Comparison of ENCODE assay signal across 8 cellular contexts in the genomic region with DNA sequence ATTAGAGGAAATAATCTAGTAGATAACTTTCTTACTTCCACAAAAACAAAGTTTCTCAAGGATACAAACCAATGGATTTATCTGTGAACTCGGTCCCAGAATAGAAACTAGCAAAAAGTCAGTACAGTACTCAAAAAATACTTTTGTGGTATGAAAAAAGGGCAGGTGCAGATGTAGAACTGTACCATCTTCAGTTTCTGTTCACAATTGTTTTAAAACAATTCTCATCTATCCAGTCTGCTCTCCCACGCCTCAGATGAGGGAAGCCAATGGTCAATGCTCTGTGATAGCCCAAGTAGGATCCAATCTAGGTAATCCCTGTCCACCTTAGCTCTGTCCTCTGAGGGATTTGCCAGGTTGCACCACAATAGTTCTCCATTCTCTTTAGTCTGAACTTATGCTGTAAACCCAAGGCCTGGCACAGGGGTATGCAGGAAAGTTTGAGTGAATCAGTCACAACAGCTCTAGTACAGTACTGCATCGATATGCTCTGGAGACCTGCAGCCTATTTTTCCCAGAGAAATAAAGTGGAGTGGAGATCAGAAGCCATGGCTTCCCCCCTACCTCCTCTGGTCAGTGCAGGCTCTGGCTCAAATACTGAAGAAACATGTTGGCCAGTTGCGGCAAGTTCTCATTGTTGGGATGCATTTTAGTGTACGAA. TPM values are rescaled to one million over a fixed set of nuclear protein-coding genes. Genes with fewer than 3 reads are reported as not detected.
DNase-seq lines count a peak whose midpoint lies in the region; ATAC-seq and TF ChIP-seq lines count a peak whose summit lies in the region.

No MANE protein-coding gene starts in this region.

- H3K4me3 ChIP-seq in AG09309 (ENCODE audit: control insufficient read depth, low read depth, low read length) (peak overlapping the region; percentile 79), Panc1 (ENCODE audit: low read depth in 2 of 2, low read length in 2 of 2) (peak overlapping the region; percentile 73 to 92), epithelial cell of proximal tubule (ENCODE audit: low read depth, low read length) (peak overlapping the region; percentile 89), rectal smooth muscle tissue (ENCODE audit: low read length) (peak overlapping the region; percentile 92)

- POLR2A ChIA-PET in Panc1 (lab: Charles Lee) = no interaction called here

- H3K9ac ChIP-seq in rectal smooth muscle tissue (ENCODE audit: low read length) = no peak overlapping the region

- BruUV-seq in Panc1 (replicated peaks; lab: Mats Ljungman, UMichigan) = no TSS peak

- H3K36me3 ChIP-seq in Panc1 (ENCODE audit: control insufficient read depth, insufficient read depth, low read length) = no peaks in the 10 kb centered on the region; the same call in 1 of the 2 replicates
- H3K36me3 ChIP-seq in rectal smooth muscle tissue (ENCODE audit: control insufficient read depth, insufficient read depth, low read length) = no peaks in the 10 kb centered on the region

- intact Hi-C loops in Panc1 (cut with micrococcal nuclease; ENCODE audit: unreplicated experiment) = no loop called here

- in situ Hi-C loops in Panc1 (cut with HindIII; ENCODE audit: low pct_unique_long_range_greater_than_20kb, low sequenced_read_pairs) = no loop called here

- ATAC-seq in Panc1 = no peak; the same call in none of the 2 replicates

- DNase-seq in AG09309 (ENCODE audit: low read depth) (no peak), GM20000 (ENCODE audit: low spot score) (peak; percentile 56), Panc1 (ENCODE audit: low read depth, low spot score) (no peak), epithelial cell of proximal tubule (ENCODE audit: low read depth) (no peak), CD1c-positive myeloid dendritic cell (ENCODE audit: extremely low spot score) (no peak), GM19240 (ENCODE audit: insufficient read length, low spot score) (no peak)
- no peak for DNase-seq in stimulated activated naive CD4-positive, alpha-beta T cell (lab: John Stamatoyannopoulos, UW)

- H3K27ac ChIP-seq in Panc1 (ENCODE audit: low read length) (peak overlapping the region; percentile 87), rectal smooth muscle tissue (ENCODE audit: low read depth, low read length) (no peak overlapping the region)

- H3K4me1 ChIP-seq in Panc1 (ENCODE audit: control insufficient read depth, insufficient read depth, low read length) = peaks cover 12% of the 10 kb centered on the region
- H3K4me1 ChIP-seq in rectal smooth muscle tissue (ENCODE audit: control insufficient read depth, insufficient read depth, low read length) = peaks cover 10% of the 10 kb centered on the region

- CTCF ChIA-PET in Panc1 (lab: Charles Lee) = no interaction called here

- no peaks in the 10 kb centered on the region for H3K27me3 ChIP-seq in Panc1 (ENCODE audit: control insufficient read depth, insufficient read depth, low read length)
- H3K27me3 ChIP-seq in rectal smooth muscle tissue (ENCODE audit: control insufficient read depth, insufficient read depth, low read length) = no peaks in the 10 kb centered on the region

- TF ChIP-seq CTCF in AG09309 (IDR thresholded peaks at IDR 0.05; ENCODE audit: control insufficient read depth, insufficient read depth, low read depth, low read length, missing control alignments) = no peak
- no peak for TF ChIP-seq CTCF in GM20000 (IDR thresholded peaks at IDR 0.05; ENCODE audit: extremely low read depth, missing control alignments)
- no peak for TF ChIP-seq CTCF in Panc1 (IDR thresholded peaks at IDR 0.05)
- no peak for TF ChIP-seq CTCF in epithelial cell of proximal tubule (conservative IDR thresholded peaks at IDR 0.05; ENCODE audit: low read depth, low read length)

- H3K9me3 ChIP-seq in Panc1 (ENCODE audit: control insufficient read depth, insufficient read depth, low read depth, low read length) = no peaks in the 10 kb centered on the region

RNA-seq across cellular contexts. Expression of a gene that starts 1.4 kb away (rescaled TPM):
- total RNA-seq in Panc1 (2021; ENCODE audit: unreplicated experiment) (13.1 TPM), epithelial cell of proximal tubule (10.4 and 14.4 TPM in 2 replicates)
- 8.2 TPM for polyA plus RNA-seq in Panc1 (2012; ENCODE audit: insufficient read length)

RNA-seq across cellular contexts. Expression of a gene that starts 22.7 kb away (rescaled TPM):
- 77.5 TPM for total RNA-seq in Panc1 (2021; ENCODE audit: unreplicated experiment)
- polyA plus RNA-seq in Panc1 (2012; ENCODE audit: insufficient read length) = 100.0 TPM
- total RNA-seq in epithelial cell of proximal tubule = 51.7 and 85.7 TPM in 2 replicates

RNA-seq across cellular contexts. Expression of a gene that starts 23.8 kb away (rescaled TPM):
- total RNA-seq in Panc1 (2021; ENCODE audit: unreplicated experiment) = 65.6 TPM
- 47.2 TPM for polyA plus RNA-seq in Panc1 (2012; ENCODE audit: insufficient read length)
- total RNA-seq in epithelial cell of proximal tubule = 47.4 and 65.8 TPM in 2 replicates

RNA-seq across cellular contexts. Expression of a gene that starts 41.8 kb away (rescaled TPM):
- total RNA-seq in Panc1 (2021; ENCODE audit: unreplicated experiment) (1.2 TPM), epithelial cell of proximal tubule (15.8 and 35.5 TPM in 2 replicates)
- polyA plus RNA-seq in Panc1 (2012; ENCODE audit: insufficient read length) = 1.1 TPM
